ENCODE assay signal across 1 cellular context in the genomic region with DNA sequence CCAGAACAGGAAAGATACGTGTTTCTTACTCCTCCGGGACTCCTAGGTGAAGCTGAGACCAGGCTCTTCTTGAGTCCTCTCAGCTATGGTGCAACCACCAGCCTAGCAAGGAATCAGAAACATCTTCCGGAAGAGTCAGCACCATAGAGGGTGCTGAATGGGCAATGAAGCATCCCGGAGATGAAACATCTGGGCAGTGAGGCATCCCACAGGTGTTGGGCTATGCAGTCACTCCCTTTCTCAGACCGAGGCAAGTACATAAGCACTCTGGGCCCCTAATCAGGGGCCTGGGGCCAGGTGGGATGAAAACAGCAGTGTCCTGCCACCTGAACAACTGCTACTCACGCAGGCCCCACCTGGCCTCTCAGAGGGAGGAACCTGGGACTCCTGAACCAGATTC.
A peak's percentile ranks its signal among the peaks of the same experiment; 100 is the strongest.
TF ChIP-seq lines count a peak whose summit lies in the region.

No MANE protein-coding gene starts in this region.

TF ChIP-seq in GM12878, 131 proteins besides CTCF, POLR2A, EP300 and RAD21 (continued from another document):
- TF ChIP-seq SPI1 (IDR thresholded peaks at IDR 0.05; ENCODE audit: borderline replicate concordance, insufficient read depth, low read depth, low read length) (0 out of 2 replicates have a peak, but pooled peaks have one; percentile 15), LARP7 (IDR thresholded peaks at IDR 0.05) (no peak), HDAC6 (IDR thresholded peaks at IDR 0.05; ENCODE audit: unreplicated experiment) (no peak), POLR2AphosphoS2 (IDR thresholded peaks at IDR 0.05; ENCODE audit: low read depth, low read length) (0 out of 2 replicates have a peak, but pooled peaks have one; percentile 7), SREBF2 (IDR thresholded peaks at IDR 0.05; ENCODE audit: low read length) (no peak), EED (IDR thresholded peaks at IDR 0.05; ENCODE audit: low read depth) (no peak; the same call in 1 of the 2 replicates), JUND (IDR thresholded peaks at IDR 0.05; ENCODE audit: low read depth, low read length) (no peak), POLR2AphosphoS5 (IDR thresholded peaks at IDR 0.05; ENCODE audit: low read length) (peak; percentile 0), PAX5 (IDR thresholded peaks at IDR 0.05; ENCODE audit: borderline replicate concordance, low read depth, low read length) (peak; percentile 36; the same call in 1 of the 2 replicates), CHD2 (IDR thresholded peaks at IDR 0.05; ENCODE audit: borderline replicate concordance, low read depth, low read length) (no peak), MTA2 (IDR thresholded peaks at IDR 0.05; ENCODE audit: low read depth) (no peak), RBBP5 (conservative IDR thresholded peaks at IDR 0.05) (no peak), DPF2 (IDR thresholded peaks at IDR 0.05) (no peak)
